Comparison of ENCODE assay signal across 1 cellular context in the genomic region with DNA sequence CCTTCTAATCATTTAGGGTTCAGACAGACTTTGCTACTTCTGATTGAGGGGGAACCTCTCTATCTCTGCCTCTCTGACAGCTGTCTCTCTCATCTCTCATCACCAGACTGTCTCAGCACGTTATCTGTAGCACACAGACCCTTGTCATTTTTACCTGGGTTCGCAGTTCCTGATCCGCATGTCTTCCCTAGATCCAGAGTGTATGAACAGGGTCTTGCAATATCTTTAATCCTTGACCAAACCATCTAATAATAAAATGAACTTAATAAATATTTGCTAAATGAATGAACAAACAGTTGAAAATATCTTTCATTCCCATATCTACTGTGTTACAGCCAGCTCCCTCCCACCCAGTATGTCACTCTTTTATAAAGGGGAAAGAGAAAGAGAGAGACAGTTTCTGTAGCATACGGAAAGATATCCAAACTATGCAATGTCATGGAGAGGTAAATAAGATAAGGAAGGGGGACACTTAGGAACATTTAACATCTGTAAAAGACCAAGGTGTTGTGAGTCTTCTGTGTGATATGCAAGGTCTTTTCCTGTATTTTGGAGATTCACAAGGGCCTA.
A peak's percentile ranks its signal among the peaks of the same experiment; 100 is the strongest.
TF ChIP-seq lines count a peak whose summit lies in the region.

No MANE protein-coding gene starts in this region.

TF ChIP-seq in K562, 482 proteins besides CTCF, POLR2A, EP300 and RAD21 (continued from another document and continues in another):
- TF ChIP-seq, protein P1, sequence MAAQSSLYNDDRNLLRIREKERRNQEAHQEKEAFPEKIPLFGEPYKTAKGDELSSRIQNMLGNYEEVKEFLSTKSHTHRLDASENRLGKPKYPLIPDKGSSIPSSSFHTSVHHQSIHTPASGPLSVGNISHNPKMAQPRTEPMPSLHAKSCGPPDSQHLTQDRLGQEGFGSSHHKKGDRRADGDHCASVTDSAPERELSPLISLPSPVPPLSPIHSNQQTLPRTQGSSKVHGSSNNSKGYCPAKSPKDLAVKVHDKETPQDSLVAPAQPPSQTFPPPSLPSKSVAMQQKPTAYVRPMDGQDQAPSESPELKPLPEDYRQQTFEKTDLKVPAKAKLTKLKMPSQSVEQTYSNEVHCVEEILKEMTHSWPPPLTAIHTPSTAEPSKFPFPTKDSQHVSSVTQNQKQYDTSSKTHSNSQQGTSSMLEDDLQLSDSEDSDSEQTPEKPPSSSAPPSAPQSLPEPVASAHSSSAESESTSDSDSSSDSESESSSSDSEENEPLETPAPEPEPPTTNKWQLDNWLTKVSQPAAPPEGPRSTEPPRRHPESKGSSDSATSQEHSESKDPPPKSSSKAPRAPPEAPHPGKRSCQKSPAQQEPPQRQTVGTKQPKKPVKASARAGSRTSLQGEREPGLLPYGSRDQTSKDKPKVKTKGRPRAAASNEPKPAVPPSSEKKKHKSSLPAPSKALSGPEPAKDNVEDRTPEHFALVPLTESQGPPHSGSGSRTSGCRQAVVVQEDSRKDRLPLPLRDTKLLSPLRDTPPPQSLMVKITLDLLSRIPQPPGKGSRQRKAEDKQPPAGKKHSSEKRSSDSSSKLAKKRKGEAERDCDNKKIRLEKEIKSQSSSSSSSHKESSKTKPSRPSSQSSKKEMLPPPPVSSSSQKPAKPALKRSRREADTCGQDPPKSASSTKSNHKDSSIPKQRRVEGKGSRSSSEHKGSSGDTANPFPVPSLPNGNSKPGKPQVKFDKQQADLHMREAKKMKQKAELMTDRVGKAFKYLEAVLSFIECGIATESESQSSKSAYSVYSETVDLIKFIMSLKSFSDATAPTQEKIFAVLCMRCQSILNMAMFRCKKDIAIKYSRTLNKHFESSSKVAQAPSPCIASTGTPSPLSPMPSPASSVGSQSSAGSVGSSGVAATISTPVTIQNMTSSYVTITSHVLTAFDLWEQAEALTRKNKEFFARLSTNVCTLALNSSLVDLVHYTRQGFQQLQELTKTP (IDR thresholded peaks at IDR 0.05; ENCODE audit: low read depth in 1 of 2, partially characterized antibody in 2 of 2), result peak in 1 of 2 experiments; percentile 66
- TF ChIP-seq, protein P2, sequence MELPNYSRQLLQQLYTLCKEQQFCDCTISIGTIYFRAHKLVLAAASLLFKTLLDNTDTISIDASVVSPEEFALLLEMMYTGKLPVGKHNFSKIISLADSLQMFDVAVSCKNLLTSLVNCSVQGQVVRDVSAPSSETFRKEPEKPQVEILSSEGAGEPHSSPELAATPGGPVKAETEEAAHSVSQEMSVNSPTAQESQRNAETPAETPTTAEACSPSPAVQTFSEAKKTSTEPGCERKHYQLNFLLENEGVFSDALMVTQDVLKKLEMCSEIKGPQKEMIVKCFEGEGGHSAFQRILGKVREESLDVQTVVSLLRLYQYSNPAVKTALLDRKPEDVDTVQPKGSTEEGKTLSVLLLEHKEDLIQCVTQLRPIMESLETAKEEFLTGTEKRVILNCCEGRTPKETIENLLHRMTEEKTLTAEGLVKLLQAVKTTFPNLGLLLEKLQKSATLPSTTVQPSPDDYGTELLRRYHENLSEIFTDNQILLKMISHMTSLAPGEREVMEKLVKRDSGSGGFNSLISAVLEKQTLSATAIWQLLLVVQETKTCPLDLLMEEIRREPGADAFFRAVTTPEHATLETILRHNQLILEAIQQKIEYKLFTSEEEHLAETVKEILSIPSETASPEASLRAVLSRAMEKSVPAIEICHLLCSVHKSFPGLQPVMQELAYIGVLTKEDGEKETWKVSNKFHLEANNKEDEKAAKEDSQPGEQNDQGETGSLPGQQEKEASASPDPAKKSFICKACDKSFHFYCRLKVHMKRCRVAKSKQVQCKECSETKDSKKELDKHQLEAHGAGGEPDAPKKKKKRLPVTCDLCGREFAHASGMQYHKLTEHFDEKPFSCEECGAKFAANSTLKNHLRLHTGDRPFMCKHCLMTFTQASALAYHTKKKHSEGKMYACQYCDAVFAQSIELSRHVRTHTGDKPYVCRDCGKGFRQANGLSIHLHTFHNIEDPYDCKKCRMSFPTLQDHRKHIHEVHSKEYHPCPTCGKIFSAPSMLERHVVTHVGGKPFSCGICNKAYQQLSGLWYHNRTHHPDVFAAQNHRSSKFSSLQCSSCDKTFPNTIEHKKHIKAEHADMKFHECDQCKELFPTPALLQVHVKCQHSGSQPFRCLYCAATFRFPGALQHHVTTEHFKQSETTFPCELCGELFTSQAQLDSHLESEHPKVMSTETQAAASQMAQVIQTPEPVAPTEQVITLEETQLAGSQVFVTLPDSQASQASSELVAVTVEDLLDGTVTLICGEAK (IDR thresholded peaks at IDR 0.05), result no peak
- TF ChIP-seq, protein P2 (CRISPR knock-in tag; IDR thresholded peaks at IDR 0.05), result no peak
- TF ChIP-seq TBL1XR1 (IDR thresholded peaks at IDR 0.05; ENCODE audit: low read length in 2 of 2) (peak in 1 of 2 experiments; percentile 81; a peak in 2 of 4 replicates), TBP (optimal IDR thresholded peaks at IDR 0.05; ENCODE audit: low read depth, low read length) (no peak), ZKSCAN3 (CRISPR knock-in tag; IDR thresholded peaks at IDR 0.05) (no peak), CCNT2 (IDR thresholded peaks at IDR 0.05; ENCODE audit: borderline replicate concordance, extremely low read depth, insufficient read length, low read depth, low read length) (peak; percentile 96), POLR2AphosphoS2 (IDR thresholded peaks at IDR 0.05; ENCODE audit: low read length) (no peak), SRSF3 (IDR thresholded peaks at IDR 0.05; ENCODE audit: insufficient read depth, low read length) (no peak), CHD2 (IDR thresholded peaks at IDR 0.05; ENCODE audit: low read depth, low read length) (no peak), CEBPG (CRISPR knock-in tag; IDR thresholded peaks at IDR 0.05) (no peak), CEBPG (tag; conservative IDR thresholded peaks at IDR 0.05 in 1 of 2, IDR thresholded peaks at IDR 0.05 in 1 of 2) (no peak), ZNF146 (CRISPR knock-in tag; IDR thresholded peaks at IDR 0.05; ENCODE audit: unreplicated experiment) (no peak), POLR3A (IDR thresholded peaks at IDR 0.05; ENCODE audit: borderline replicate concordance, extremely low read depth, insufficient read depth, insufficient read length) (no peak), TGIF2 (CRISPR knock-in tag; IDR thresholded peaks at IDR 0.05) (no peak), HEY1 (CRISPR knock-in tag; IDR thresholded peaks at IDR 0.05; ENCODE audit: borderline replicate concordance) (0 out of 2 replicates have a peak, but pooled peaks have one; percentile 27), RBM39 (optimal IDR thresholded peaks at IDR 0.05; ENCODE audit: low read depth, low read length) (no peak), JUN (IDR thresholded peaks at IDR 0.05; ENCODE audit: borderline replicate concordance, low read depth, low read length) (no peak), JUN (CRISPR knock-in tag; IDR thresholded peaks at IDR 0.05; ENCODE audit: borderline replicate concordance) (no peak), FOS (IDR thresholded peaks at IDR 0.05; ENCODE audit: extremely low read depth, insufficient read length) (no peak), EGR1 (conservative IDR thresholded peaks at IDR 0.05) (peak; percentile 22; the same call in 1 of the 2 replicates), OTX1 (CRISPR knock-in tag; IDR thresholded peaks at IDR 0.05) (no peak), RBM17 (IDR thresholded peaks at IDR 0.05; ENCODE audit: borderline replicate concordance, low read depth, low read length) (no peak), PRPF4 (IDR thresholded peaks at IDR 0.05; ENCODE audit: insufficient read depth, low read depth, low read length, poor library complexity, severe bottlenecking) (no peak), ARHGAP35 (IDR thresholded peaks at IDR 0.05; ENCODE audit: partially characterized antibody) (peak; percentile 74), ELF1 (tag; IDR thresholded peaks at IDR 0.05) (no peak), CSDE1 (IDR thresholded peaks at IDR 0.05) (no peak), POLR2G (IDR thresholded peaks at IDR 0.05; ENCODE audit: low read depth, low read length) (no peak), RUNX1 (IDR thresholded peaks at IDR 0.05; ENCODE audit: low read depth) (peak; percentile 68; the same call in 1 of the 2 replicates)
- TF ChIP-seq, protein P3, sequence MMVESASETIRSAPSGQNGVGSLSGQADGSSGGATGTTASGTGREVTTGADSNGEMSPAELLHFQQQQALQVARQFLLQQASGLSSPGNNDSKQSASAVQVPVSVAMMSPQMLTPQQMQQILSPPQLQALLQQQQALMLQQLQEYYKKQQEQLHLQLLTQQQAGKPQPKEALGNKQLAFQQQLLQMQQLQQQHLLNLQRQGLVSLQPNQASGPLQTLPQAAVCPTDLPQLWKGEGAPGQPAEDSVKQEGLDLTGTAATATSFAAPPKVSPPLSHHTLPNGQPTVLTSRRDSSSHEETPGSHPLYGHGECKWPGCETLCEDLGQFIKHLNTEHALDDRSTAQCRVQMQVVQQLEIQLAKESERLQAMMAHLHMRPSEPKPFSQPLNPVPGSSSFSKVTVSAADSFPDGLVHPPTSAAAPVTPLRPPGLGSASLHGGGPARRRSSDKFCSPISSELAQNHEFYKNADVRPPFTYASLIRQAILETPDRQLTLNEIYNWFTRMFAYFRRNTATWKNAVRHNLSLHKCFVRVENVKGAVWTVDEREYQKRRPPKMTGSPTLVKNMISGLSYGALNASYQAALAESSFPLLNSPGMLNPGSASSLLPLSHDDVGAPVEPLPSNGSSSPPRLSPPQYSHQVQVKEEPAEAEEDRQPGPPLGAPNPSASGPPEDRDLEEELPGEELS (CRISPR knock-in tag; IDR thresholded peaks at IDR 0.05; ENCODE audit: borderline replicate concordance), result no peak
- TF ChIP-seq, protein P4, sequence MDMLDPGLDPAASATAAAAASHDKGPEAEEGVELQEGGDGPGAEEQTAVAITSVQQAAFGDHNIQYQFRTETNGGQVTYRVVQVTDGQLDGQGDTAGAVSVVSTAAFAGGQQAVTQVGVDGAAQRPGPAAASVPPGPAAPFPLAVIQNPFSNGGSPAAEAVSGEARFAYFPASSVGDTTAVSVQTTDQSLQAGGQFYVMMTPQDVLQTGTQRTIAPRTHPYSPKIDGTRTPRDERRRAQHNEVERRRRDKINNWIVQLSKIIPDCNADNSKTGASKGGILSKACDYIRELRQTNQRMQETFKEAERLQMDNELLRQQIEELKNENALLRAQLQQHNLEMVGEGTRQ (CRISPR knock-in tag; IDR thresholded peaks at IDR 0.05), result no peak
- TF ChIP-seq, protein P5, sequence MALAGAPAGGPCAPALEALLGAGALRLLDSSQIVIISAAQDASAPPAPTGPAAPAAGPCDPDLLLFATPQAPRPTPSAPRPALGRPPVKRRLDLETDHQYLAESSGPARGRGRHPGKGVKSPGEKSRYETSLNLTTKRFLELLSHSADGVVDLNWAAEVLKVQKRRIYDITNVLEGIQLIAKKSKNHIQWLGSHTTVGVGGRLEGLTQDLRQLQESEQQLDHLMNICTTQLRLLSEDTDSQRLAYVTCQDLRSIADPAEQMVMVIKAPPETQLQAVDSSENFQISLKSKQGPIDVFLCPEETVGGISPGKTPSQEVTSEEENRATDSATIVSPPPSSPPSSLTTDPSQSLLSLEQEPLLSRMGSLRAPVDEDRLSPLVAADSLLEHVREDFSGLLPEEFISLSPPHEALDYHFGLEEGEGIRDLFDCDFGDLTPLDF (CRISPR knock-in tag; IDR thresholded peaks at IDR 0.05), result no peak
- TF ChIP-seq, protein P6, sequence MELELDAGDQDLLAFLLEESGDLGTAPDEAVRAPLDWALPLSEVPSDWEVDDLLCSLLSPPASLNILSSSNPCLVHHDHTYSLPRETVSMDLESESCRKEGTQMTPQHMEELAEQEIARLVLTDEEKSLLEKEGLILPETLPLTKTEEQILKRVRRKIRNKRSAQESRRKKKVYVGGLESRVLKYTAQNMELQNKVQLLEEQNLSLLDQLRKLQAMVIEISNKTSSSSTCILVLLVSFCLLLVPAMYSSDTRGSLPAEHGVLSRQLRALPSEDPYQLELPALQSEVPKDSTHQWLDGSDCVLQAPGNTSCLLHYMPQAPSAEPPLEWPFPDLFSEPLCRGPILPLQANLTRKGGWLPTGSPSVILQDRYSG (tag; conservative IDR thresholded peaks at IDR 0.05; ENCODE audit: low read depth), result no peak
- TF ChIP-seq, protein P7, sequence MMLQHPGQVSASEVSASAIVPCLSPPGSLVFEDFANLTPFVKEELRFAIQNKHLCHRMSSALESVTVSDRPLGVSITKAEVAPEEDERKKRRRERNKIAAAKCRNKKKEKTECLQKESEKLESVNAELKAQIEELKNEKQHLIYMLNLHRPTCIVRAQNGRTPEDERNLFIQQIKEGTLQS (IDR thresholded peaks at IDR 0.05), result peak; percentile 28; the same call in 1 of the 2 replicates
- TF ChIP-seq, protein P7 (CRISPR knock-in tag; conservative IDR thresholded peaks at IDR 0.05), result no peak
- TF ChIP-seq, protein P8, sequence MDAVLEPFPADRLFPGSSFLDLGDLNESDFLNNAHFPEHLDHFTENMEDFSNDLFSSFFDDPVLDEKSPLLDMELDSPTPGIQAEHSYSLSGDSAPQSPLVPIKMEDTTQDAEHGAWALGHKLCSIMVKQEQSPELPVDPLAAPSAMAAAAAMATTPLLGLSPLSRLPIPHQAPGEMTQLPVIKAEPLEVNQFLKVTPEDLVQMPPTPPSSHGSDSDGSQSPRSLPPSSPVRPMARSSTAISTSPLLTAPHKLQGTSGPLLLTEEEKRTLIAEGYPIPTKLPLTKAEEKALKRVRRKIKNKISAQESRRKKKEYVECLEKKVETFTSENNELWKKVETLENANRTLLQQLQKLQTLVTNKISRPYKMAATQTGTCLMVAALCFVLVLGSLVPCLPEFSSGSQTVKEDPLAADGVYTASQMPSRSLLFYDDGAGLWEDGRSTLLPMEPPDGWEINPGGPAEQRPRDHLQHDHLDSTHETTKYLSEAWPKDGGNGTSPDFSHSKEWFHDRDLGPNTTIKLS (IDR thresholded peaks at IDR 0.05; ENCODE audit: borderline replicate concordance, low read depth), result peak; percentile 15; the same call in 1 of the 2 replicates
